12 cellular contexts compared by ENCODE assay signal in genomic region chr16:66189951-66190350, GRCh38.
A peak's percentile ranks its signal among the peaks of the same experiment; 100 is the strongest.
DNase-seq lines count a peak whose midpoint lies in the region; ATAC-seq and TF ChIP-seq lines count a peak whose summit lies in the region.
"Had no signal": no experiment of that assay in that cellular context is flagged by ENCODE, and none has a peak within 500 bp of the region (broad histone marks: within the 10 kb centered on the region; RNA-seq: fewer than 3 reads in every experiment).

No MANE protein-coding gene starts in this region.

- H3K4me3 ChIP-seq in fibroblast of pulmonary artery (replicated peaks; ENCODE audit: low read depth, low read length), result no peak overlapping the region

- ATAC-seq in omental fat pad (ENCODE audit: low FRiP score) (no peak), GM21619 (IDR thresholded peaks at IDR 0.05; ENCODE audit: unreplicated experiment) (no peak)

- DNase-seq in Daoy (ENCODE audit: low read depth) (peak; percentile 55), T1000 (lab: John Stamatoyannopoulos, UW) (peak; percentile 18), fibroblast of pulmonary artery (ENCODE audit: low read depth) (peak; percentile 63), pons (ENCODE audit: low spot score) (peak; percentile 52), omental fat pad (ENCODE audit: low spot score) (no peak), DMS153 treated with DMSO at 0.1 percent for 48 hours (lab: John Stamatoyannopoulos, UW; ENCODE audit: unreplicated experiment) (no peak), iPS-NIHi7 (ENCODE audit: extremely low spot score) (no peak)
- DNase-seq: activated CD4-positive, alpha-beta T cell treated with anti-CD3 and anti-CD28 coated beads for 1 hour; activated T-cell treated with anti-CD3 and anti-CD28 coated beads, Interleukin-2, amount 50 U/mL, for 1 hour; Caco-2; immature natural killer cell had no signal

- TF ChIP-seq CTCF in fibroblast of pulmonary artery (IDR thresholded peaks at IDR 0.05; ENCODE audit: low read length, missing control alignments) (no peak), omental fat pad (IDR thresholded peaks at IDR 0.05) (no peak)

Comparison
In these comparisons a context has a peak if more than half of its experiments do, and no peak if none do; other contexts are left out.
1. DNase-seq: peak in Daoy (single experiment), T1000 (single experiment), fibroblast of pulmonary artery (single experiment) and pons (single experiment); none in omental fat pad (single experiment), DMS153 treated with DMSO at 0.1 percent for 48 hours (single experiment) and iPS-NIHi7 (single experiment).